ENCODE assay signal across 1 cellular context in the genomic region with DNA sequence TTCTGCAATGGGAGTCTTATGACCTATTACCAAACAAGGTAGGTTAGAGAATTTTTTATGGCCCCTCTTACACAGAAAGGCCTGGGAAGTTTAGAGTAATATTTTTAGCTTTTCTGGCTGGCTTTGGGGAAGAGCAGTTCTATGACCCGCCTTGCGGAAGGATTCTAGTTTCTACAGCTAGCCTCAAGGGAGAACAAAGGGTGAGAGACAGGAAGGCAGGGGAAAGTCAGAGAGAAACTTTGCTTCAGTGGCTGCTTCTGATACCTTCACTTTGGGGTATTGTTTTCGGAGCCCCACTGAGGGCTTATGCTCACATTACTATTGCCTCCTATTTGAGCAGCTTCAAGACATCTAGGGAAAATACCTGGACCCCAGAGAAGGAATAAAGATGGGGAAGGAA.
TF ChIP-seq lines count a peak whose summit lies in the region.

No MANE protein-coding gene starts in this region.

TF ChIP-seq in GM12878, 131 proteins besides CTCF, POLR2A, EP300 and RAD21 (continued from another document):
- TF ChIP-seq, protein P1, sequence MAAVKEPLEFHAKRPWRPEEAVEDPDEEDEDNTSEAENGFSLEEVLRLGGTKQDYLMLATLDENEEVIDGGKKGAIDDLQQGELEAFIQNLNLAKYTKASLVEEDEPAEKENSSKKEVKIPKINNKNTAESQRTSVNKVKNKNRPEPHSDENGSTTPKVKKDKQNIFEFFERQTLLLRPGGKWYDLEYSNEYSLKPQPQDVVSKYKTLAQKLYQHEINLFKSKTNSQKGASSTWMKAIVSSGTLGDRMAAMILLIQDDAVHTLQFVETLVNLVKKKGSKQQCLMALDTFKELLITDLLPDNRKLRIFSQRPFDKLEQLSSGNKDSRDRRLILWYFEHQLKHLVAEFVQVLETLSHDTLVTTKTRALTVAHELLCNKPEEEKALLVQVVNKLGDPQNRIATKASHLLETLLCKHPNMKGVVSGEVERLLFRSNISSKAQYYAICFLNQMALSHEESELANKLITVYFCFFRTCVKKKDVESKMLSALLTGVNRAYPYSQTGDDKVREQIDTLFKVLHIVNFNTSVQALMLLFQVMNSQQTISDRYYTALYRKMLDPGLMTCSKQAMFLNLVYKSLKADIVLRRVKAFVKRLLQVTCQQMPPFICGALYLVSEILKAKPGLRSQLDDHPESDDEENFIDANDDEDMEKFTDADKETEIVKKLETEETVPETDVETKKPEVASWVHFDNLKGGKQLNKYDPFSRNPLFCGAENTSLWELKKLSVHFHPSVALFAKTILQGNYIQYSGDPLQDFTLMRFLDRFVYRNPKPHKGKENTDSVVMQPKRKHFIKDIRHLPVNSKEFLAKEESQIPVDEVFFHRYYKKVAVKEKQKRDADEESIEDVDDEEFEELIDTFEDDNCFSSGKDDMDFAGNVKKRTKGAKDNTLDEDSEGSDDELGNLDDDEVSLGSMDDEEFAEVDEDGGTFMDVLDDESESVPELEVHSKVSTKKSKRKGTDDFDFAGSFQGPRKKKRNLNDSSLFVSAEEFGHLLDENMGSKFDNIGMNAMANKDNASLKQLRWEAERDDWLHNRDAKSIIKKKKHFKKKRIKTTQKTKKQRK (IDR thresholded peaks at IDR 0.05; ENCODE audit: low read depth, low read length) = no peak
- TF ChIP-seq CREM (IDR thresholded peaks at IDR 0.05; ENCODE audit: low read depth) (no peak), EED (IDR thresholded peaks at IDR 0.05; ENCODE audit: low read depth) (peak; percentile 72), CEBPB (IDR thresholded peaks at IDR 0.05; ENCODE audit: borderline replicate concordance in 1 of 2, low read depth in 2 of 2, low read length in 2 of 2) (no peak), ZNF207 (IDR thresholded peaks at IDR 0.05; ENCODE audit: borderline replicate concordance) (no peak), MEF2A (IDR thresholded peaks at IDR 0.05; ENCODE audit: insufficient read depth, low read depth, low read length) (peak; percentile 59; the same call in 1 of the 2 replicates), DPF2 (IDR thresholded peaks at IDR 0.05) (0 out of 2 replicates have a peak, but pooled peaks have one; percentile 28), NBN (IDR thresholded peaks at IDR 0.05) (no peak), JUNB (IDR thresholded peaks at IDR 0.05) (peak; percentile 34; the same call in 1 of the 2 replicates), MYB (IDR thresholded peaks at IDR 0.05; ENCODE audit: borderline replicate concordance, low read depth, low read length) (no peak), MEF2B (IDR thresholded peaks at IDR 0.05; ENCODE audit: partially characterized antibody, poor library complexity, severe bottlenecking) (peak; percentile 88), ZNF217 (IDR thresholded peaks at IDR 0.05) (no peak), ZNF622 (IDR thresholded peaks at IDR 0.05) (no peak), RCOR1 (conservative IDR thresholded peaks at IDR 0.05; ENCODE audit: low read depth, low read length) (no peak), FOXM1 (IDR thresholded peaks at IDR 0.05; ENCODE audit: low read depth, low read length) (0 out of 2 replicates have a peak, but pooled peaks have one; percentile 25), RBBP5 (conservative IDR thresholded peaks at IDR 0.05) (no peak), SPI1 (IDR thresholded peaks at IDR 0.05; ENCODE audit: borderline replicate concordance, insufficient read depth, low read depth, low read length) (peak; percentile 15; the same call in 1 of the 2 replicates), KLF5 (IDR thresholded peaks at IDR 0.05; ENCODE audit: partially characterized antibody) (no peak), CREB1 (IDR thresholded peaks at IDR 0.05; ENCODE audit: low read depth) (no peak), RUNX3 (IDR thresholded peaks at IDR 0.05; ENCODE audit: low read length) (peak; percentile 59), HDGF (IDR thresholded peaks at IDR 0.05) (no peak), ETV6 (conservative IDR thresholded peaks at IDR 0.05 in 1 of 2, IDR thresholded peaks at IDR 0.05 in 1 of 2; ENCODE audit: borderline replicate concordance in 1 of 2, low read depth in 1 of 2) (peak in 1 of 2 experiments; percentile 18; a peak in 1 of 4 replicates), IRF4 (IDR thresholded peaks at IDR 0.05; ENCODE audit: low read depth, low read length) (no peak), ZBED1 (IDR thresholded peaks at IDR 0.05; ENCODE audit: borderline replicate concordance) (no peak), SREBF2 (IDR thresholded peaks at IDR 0.05; ENCODE audit: low read length) (no peak), EZH2 (IDR thresholded peaks at IDR 0.05; ENCODE audit: borderline replicate concordance, control insufficient read depth, low read depth, low read length) (no peak), MYC (IDR thresholded peaks at IDR 0.05; ENCODE audit: insufficient read depth, insufficient read length, insufficient replicate concordance, low read length, severe bottlenecking) (no peak), ATF7 (IDR thresholded peaks at IDR 0.05; ENCODE audit: low read depth) (0 out of 2 replicates have a peak, but pooled peaks have one; percentile 22)
- TF ChIP-seq, protein P2, sequence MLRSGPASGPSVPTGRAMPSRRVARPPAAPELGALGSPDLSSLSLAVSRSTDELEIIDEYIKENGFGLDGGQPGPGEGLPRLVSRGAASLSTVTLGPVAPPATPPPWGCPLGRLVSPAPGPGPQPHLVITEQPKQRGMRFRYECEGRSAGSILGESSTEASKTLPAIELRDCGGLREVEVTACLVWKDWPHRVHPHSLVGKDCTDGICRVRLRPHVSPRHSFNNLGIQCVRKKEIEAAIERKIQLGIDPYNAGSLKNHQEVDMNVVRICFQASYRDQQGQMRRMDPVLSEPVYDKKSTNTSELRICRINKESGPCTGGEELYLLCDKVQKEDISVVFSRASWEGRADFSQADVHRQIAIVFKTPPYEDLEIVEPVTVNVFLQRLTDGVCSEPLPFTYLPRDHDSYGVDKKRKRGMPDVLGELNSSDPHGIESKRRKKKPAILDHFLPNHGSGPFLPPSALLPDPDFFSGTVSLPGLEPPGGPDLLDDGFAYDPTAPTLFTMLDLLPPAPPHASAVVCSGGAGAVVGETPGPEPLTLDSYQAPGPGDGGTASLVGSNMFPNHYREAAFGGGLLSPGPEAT (IDR thresholded peaks at IDR 0.05; ENCODE audit: low read depth) = peak; percentile 54; the same call in 1 of the 2 replicates
- TF ChIP-seq, protein P3, sequence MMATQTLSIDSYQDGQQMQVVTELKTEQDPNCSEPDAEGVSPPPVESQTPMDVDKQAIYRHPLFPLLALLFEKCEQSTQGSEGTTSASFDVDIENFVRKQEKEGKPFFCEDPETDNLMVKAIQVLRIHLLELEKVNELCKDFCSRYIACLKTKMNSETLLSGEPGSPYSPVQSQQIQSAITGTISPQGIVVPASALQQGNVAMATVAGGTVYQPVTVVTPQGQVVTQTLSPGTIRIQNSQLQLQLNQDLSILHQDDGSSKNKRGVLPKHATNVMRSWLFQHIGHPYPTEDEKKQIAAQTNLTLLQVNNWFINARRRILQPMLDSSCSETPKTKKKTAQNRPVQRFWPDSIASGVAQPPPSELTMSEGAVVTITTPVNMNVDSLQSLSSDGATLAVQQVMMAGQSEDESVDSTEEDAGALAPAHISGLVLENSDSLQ (IDR thresholded peaks at IDR 0.05) = peak; percentile 48; the same call in 1 of the 2 replicates
- TF ChIP-seq, protein P4, sequence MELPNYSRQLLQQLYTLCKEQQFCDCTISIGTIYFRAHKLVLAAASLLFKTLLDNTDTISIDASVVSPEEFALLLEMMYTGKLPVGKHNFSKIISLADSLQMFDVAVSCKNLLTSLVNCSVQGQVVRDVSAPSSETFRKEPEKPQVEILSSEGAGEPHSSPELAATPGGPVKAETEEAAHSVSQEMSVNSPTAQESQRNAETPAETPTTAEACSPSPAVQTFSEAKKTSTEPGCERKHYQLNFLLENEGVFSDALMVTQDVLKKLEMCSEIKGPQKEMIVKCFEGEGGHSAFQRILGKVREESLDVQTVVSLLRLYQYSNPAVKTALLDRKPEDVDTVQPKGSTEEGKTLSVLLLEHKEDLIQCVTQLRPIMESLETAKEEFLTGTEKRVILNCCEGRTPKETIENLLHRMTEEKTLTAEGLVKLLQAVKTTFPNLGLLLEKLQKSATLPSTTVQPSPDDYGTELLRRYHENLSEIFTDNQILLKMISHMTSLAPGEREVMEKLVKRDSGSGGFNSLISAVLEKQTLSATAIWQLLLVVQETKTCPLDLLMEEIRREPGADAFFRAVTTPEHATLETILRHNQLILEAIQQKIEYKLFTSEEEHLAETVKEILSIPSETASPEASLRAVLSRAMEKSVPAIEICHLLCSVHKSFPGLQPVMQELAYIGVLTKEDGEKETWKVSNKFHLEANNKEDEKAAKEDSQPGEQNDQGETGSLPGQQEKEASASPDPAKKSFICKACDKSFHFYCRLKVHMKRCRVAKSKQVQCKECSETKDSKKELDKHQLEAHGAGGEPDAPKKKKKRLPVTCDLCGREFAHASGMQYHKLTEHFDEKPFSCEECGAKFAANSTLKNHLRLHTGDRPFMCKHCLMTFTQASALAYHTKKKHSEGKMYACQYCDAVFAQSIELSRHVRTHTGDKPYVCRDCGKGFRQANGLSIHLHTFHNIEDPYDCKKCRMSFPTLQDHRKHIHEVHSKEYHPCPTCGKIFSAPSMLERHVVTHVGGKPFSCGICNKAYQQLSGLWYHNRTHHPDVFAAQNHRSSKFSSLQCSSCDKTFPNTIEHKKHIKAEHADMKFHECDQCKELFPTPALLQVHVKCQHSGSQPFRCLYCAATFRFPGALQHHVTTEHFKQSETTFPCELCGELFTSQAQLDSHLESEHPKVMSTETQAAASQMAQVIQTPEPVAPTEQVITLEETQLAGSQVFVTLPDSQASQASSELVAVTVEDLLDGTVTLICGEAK (IDR thresholded peaks at IDR 0.05; ENCODE audit: borderline replicate concordance) = no peak
- TF ChIP-seq, protein P5, sequence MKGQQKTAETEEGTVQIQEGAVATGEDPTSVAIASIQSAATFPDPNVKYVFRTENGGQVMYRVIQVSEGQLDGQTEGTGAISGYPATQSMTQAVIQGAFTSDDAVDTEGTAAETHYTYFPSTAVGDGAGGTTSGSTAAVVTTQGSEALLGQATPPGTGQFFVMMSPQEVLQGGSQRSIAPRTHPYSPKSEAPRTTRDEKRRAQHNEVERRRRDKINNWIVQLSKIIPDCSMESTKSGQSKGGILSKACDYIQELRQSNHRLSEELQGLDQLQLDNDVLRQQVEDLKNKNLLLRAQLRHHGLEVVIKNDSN (IDR thresholded peaks at IDR 0.05; ENCODE audit: borderline replicate concordance, extremely low read length, insufficient read depth, low read depth, low read length) = no peak
- TF ChIP-seq, protein P6, sequence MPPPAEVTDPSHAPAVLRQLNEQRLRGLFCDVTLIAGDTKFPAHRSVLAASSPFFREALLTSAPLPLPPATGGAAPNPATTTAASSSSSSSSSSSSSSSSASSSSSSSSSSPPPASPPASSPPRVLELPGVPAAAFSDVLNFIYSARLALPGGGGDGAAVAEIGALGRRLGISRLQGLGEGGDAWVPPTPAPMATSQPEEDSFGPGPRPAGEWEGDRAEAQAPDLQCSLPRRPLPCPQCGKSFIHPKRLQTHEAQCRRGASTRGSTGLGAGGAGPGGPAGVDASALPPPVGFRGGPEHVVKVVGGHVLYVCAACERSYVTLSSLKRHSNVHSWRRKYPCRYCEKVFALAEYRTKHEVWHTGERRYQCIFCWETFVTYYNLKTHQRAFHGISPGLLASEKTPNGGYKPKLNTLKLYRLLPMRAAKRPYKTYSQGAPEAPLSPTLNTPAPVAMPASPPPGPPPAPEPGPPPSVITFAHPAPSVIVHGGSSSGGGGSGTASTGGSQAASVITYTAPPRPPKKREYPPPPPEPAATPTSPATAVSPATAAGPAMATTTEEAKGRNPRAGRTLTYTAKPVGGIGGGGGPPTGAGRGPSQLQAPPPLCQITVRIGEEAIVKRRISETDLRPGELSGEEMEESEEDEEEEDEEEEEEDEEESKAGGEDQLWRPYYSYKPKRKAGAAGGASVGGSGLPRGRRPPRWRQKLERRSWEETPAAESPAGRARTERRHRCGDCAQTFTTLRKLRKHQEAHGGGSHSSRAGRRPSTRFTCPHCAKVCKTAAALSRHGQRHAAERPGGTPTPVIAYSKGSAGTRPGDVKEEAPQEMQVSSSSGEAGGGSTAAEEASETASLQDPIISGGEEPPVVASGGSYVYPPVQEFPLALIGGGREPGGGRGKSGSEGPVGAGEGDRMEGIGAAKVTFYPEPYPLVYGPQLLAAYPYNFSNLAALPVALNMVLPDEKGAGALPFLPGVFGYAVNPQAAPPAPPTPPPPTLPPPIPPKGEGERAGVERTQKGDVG (CRISPR knock-in tag; IDR thresholded peaks at IDR 0.05) = no peak
- TF ChIP-seq, protein P7, sequence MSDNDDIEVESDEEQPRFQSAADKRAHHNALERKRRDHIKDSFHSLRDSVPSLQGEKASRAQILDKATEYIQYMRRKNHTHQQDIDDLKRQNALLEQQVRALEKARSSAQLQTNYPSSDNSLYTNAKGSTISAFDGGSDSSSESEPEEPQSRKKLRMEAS (IDR thresholded peaks at IDR 0.05; ENCODE audit: low read depth, low read length) = no peak
- TF ChIP-seq, protein P8, sequence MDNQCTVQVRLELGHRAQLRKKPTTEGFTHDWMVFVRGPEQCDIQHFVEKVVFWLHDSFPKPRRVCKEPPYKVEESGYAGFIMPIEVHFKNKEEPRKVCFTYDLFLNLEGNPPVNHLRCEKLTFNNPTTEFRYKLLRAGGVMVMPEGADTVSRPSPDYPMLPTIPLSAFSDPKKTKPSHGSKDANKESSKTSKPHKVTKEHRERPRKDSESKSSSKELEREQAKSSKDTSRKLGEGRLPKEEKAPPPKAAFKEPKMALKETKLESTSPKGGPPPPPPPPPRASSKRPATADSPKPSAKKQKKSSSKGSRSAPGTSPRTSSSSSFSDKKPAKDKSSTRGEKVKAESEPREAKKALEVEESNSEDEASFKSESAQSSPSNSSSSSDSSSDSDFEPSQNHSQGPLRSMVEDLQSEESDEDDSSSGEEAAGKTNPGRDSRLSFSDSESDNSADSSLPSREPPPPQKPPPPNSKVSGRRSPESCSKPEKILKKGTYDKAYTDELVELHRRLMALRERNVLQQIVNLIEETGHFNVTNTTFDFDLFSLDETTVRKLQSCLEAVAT (IDR thresholded peaks at IDR 0.05) = no peak
